ENCODE assay signal across 32 cellular contexts in the genomic region with DNA sequence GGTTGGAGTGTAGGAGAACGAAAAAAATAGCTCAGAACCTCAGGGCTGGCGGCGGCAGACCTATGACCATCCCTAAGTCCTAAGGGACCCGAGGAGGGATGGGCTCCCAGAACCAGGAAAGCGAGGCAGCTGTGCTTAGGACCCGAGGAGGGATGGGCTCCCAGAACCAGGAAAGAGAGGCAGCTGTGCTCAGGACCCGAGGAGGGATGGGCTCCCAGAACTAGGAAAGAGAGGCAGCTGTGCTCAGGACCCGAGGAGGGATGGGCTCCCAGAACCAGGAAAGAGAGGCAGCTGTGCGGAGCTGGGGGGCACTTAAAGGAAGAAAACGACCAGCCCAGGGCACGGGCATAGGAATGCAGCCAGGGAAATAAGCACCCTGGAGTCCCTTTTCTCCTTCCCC.
"Had no signal": no experiment of that assay in that cellular context is flagged by ENCODE, and none has a peak within 500 bp of the region (broad histone marks: within the 10 kb centered on the region; RNA-seq: fewer than 3 reads in every experiment).

No MANE protein-coding gene starts in this region.

- ATAC-seq: activated CD4-positive, alpha-beta T cell treated with anti-CD3 and anti-CD28 coated beads for 36 hours; activated CD8-positive, alpha-beta memory T cell treated with anti-CD3 and anti-CD28 coated beads, Interleukin-2, amount 10 ng/mL, durations not matched to agents 7 days and 5 days; activated CD8-positive, alpha-beta T cell treated with anti-CD3 and anti-CD28 coated beads, Interleukin-2, amount 10 ng/mL, durations not matched to agents 7 days and 5 days; activated naive CD8-positive, alpha-beta T cell treated with anti-CD3 and anti-CD28 coated beads, Interleukin-2, amount 50 U/mL, for 24 hours; esophagus mucosa; gastrocnemius medialis had no signal

- H3K27ac Mint-ChIP-seq: activated CD4-positive, alpha-beta memory T cell treated with anti-CD3 and anti-CD28 coated beads for 36 hours; activated CD4-positive, alpha-beta T cell treated with anti-CD3 and anti-CD28 coated beads for 36 hours; activated CD4-positive, alpha-beta T cell treated with anti-CD3 and anti-CD28 coated beads, Interleukin-2, amount 10 ng/mL, durations not matched to agents 24 days and 14 days; activated CD8-positive, alpha-beta memory T cell treated with anti-CD3 and anti-CD28 coated beads, Interleukin-2, amount 10 ng/mL, durations not matched to agents 7 days and 5 days; activated CD8-positive, alpha-beta T cell treated with anti-CD3 and anti-CD28 coated beads, Interleukin-2, amount 10 ng/mL, durations not matched to agents 7 days and 5 days; activated naive CD4-positive, alpha-beta T cell treated with anti-CD3 and anti-CD28 coated beads for 36 hours; activated naive CD4-positive, alpha-beta T cell treated with anti-CD3 and anti-CD28 coated beads, Interleukin-2, amount 50 U/mL, for 24 hours; activated naive CD8-positive, alpha-beta T cell treated with anti-CD3 and anti-CD28 coated beads for 36 hours; activated naive CD8-positive, alpha-beta T cell treated with anti-CD3 and anti-CD28 coated beads, Interleukin-2, amount 50 U/mL, for 24 hours; activated T-helper 1 cell treated with anti-CD3 and anti-CD28 coated beads, Interleukin-12 subunit alpha, Interleukin-12 subunit beta, Interleukin-2, Interleukin-4 antibody, amounts not matched to agents 30 ng/mL and 10 ng/mL and 1 ng/mL, durations not matched to agents 14 hours and 24 hours and 36 hours; activated T-helper 2 cell treated with anti-CD3 and anti-CD28 coated beads, Interferon-gamma antibody, Interleukin-2, Interleukin-4, amounts not matched to agents 10 μg/mL and 5 μg/mL and 100 μg/mL, durations not matched to agents 14 hours and 24 hours and 36 hours; brain; dendritic cell treated with granulocyte-macrophage colony-stimulating factor and Interleukin-4, amounts not matched to agents 40 ng/mL and 50 ng/mL, for 4 days; endodermal cell had no signal

- H3K27me3 ChIP-seq: adrenal gland, breast epithelium, cardiac muscle cell, dorsolateral prefrontal cortex had no signal

- H3K4me1 ChIP-seq: breast epithelium, gastrocnemius medialis had no signal

- H3K4me3 ChIP-seq: adrenal gland, breast epithelium, cardiac muscle cell, coronary artery, dorsolateral prefrontal cortex, gastrocnemius medialis had no signal

- H3K9me3 Mint-ChIP-seq: activated CD4-positive, alpha-beta memory T cell treated with anti-CD3 and anti-CD28 coated beads for 36 hours; activated CD4-positive, alpha-beta T cell treated with anti-CD3 and anti-CD28 coated beads, Interleukin-2, amount 10 ng/mL, durations not matched to agents 24 days and 14 days; activated naive CD4-positive, alpha-beta T cell treated with anti-CD3 and anti-CD28 coated beads for 36 hours; activated naive CD4-positive, alpha-beta T cell treated with anti-CD3 and anti-CD28 coated beads, Interleukin-2, amount 50 U/mL, for 24 hours; activated naive CD8-positive, alpha-beta T cell treated with anti-CD3 and anti-CD28 coated beads for 36 hours; activated naive CD8-positive, alpha-beta T cell treated with anti-CD3 and anti-CD28 coated beads, Interleukin-2, amount 50 U/mL, for 24 hours; activated T-helper 1 cell treated with anti-CD3 and anti-CD28 coated beads, Interleukin-12 subunit alpha, Interleukin-12 subunit beta, Interleukin-2, Interleukin-4 antibody, amounts not matched to agents 30 ng/mL and 10 ng/mL and 1 ng/mL, durations not matched to agents 14 hours and 24 hours and 36 hours; activated T-helper 2 cell treated with anti-CD3 and anti-CD28 coated beads, Interferon-gamma antibody, Interleukin-2, Interleukin-4, amounts not matched to agents 10 μg/mL and 5 μg/mL and 100 μg/mL, durations not matched to agents 14 hours and 24 hours and 36 hours; brain; central memory CD8-positive, alpha-beta T cell; dendritic cell treated with granulocyte-macrophage colony-stimulating factor and Interleukin-4, amounts not matched to agents 40 ng/mL and 50 ng/mL, for 4 days; endodermal cell had no signal

- H3K9me3 ChIP-seq: adrenal gland, breast epithelium, gastrocnemius medialis had no signal

- H3K27ac ChIP-seq: adrenal gland, breast epithelium, cardiac muscle cell, coronary artery, dorsolateral prefrontal cortex, gastrocnemius medialis had no signal

- H3K4me3 Mint-ChIP-seq: activated CD4-positive, alpha-beta memory T cell treated with anti-CD3 and anti-CD28 coated beads for 36 hours; activated CD4-positive, alpha-beta T cell treated with anti-CD3 and anti-CD28 coated beads for 36 hours; activated CD4-positive, alpha-beta T cell treated with anti-CD3 and anti-CD28 coated beads, Interleukin-2, amount 10 ng/mL, durations not matched to agents 24 days and 14 days; activated CD8-positive, alpha-beta memory T cell treated with anti-CD3 and anti-CD28 coated beads, Interleukin-2, amount 10 ng/mL, durations not matched to agents 7 days and 5 days; activated CD8-positive, alpha-beta T cell treated with anti-CD3 and anti-CD28 coated beads, Interleukin-2, amount 10 ng/mL, durations not matched to agents 7 days and 5 days; activated naive CD4-positive, alpha-beta T cell treated with anti-CD3 and anti-CD28 coated beads for 36 hours; activated naive CD4-positive, alpha-beta T cell treated with anti-CD3 and anti-CD28 coated beads, Interleukin-2, amount 50 U/mL, for 24 hours; activated naive CD8-positive, alpha-beta T cell treated with anti-CD3 and anti-CD28 coated beads for 36 hours; activated naive CD8-positive, alpha-beta T cell treated with anti-CD3 and anti-CD28 coated beads, Interleukin-2, amount 50 U/mL, for 24 hours; activated T-helper 1 cell treated with anti-CD3 and anti-CD28 coated beads, Interleukin-12 subunit alpha, Interleukin-12 subunit beta, Interleukin-2, Interleukin-4 antibody, amounts not matched to agents 30 ng/mL and 10 ng/mL and 1 ng/mL, durations not matched to agents 14 hours and 24 hours and 36 hours; brain; central memory CD8-positive, alpha-beta T cell; dendritic cell treated with granulocyte-macrophage colony-stimulating factor and Interleukin-4, amounts not matched to agents 40 ng/mL and 50 ng/mL, for 4 days; endodermal cell had no signal

- H3K27me3 Mint-ChIP-seq: activated naive CD4-positive, alpha-beta T cell treated with anti-CD3 and anti-CD28 coated beads, Interleukin-2, amount 50 U/mL, for 24 hours had no signal

- H3K36me3 ChIP-seq: adrenal gland, breast epithelium, cardiac muscle cell, gastrocnemius medialis had no signal

- H3K36me3 Mint-ChIP-seq: activated CD4-positive, alpha-beta memory T cell treated with anti-CD3 and anti-CD28 coated beads for 36 hours; activated CD8-positive, alpha-beta memory T cell treated with anti-CD3 and anti-CD28 coated beads, Interleukin-2, amount 10 ng/mL, durations not matched to agents 7 days and 5 days; activated naive CD4-positive, alpha-beta T cell treated with anti-CD3 and anti-CD28 coated beads, Interleukin-2, amount 50 U/mL, for 24 hours; activated naive CD8-positive, alpha-beta T cell treated with anti-CD3 and anti-CD28 coated beads for 36 hours; brain had no signal

- DNase-seq: activated CD4-positive, alpha-beta memory T cell treated with anti-CD3 and anti-CD28 coated beads for 36 hours; activated CD4-positive, alpha-beta T cell treated with anti-CD3 and anti-CD28 coated beads for 36 hours; activated CD4-positive, alpha-beta T cell treated with anti-CD3 and anti-CD28 coated beads, Interleukin-2, amount 10 ng/mL, durations not matched to agents 24 days and 14 days; activated CD4-positive, CD25-positive, alpha-beta regulatory T cell; activated CD4-positive, CD25-positive, alpha-beta regulatory T cell treated with anti-CD3 and anti-CD28 coated beads, Interleukin-2, amount 50 U/mL, for 72 hours; activated CD8-positive, alpha-beta memory T cell treated with anti-CD3 and anti-CD28 coated beads, Interleukin-2, amount 10 ng/mL, durations not matched to agents 7 days and 5 days; activated CD8-positive, alpha-beta memory T cell treated with anti-CD3 and anti-CD28 coated beads, Interleukin-2, amount 50 U/mL, for 4 hours; activated CD8-positive, alpha-beta T cell treated with anti-CD3 and anti-CD28 coated beads, Interleukin-2, amount 10 ng/mL, durations not matched to agents 7 days and 5 days; activated effector memory CD4-positive, alpha-beta T cell treated with anti-CD3 and anti-CD28 coated beads, Interleukin-2, amount 50 U/mL, for 16 hours; activated naive CD4-positive, alpha-beta T cell treated with anti-CD3 and anti-CD28 coated beads for 36 hours; activated naive CD8-positive, alpha-beta T cell treated with anti-CD3 and anti-CD28 coated beads for 36 hours; activated naive CD8-positive, alpha-beta T cell treated with anti-CD3 and anti-CD28 coated beads, Interleukin-2, amount 50 U/mL, for 24 hours; activated T-cell treated with anti-CD3 and anti-CD28 coated beads, Interleukin-2, amount 50 U/mL, for 1 hour; activated T-cell treated with anti-CD3 and anti-CD28 coated beads, Interleukin-2, amount 50 U/mL, for 48 hours; amygdala; effector memory CD4-positive, alpha-beta T cell; endodermal cell; foreskin fibroblast; gastrocnemius medialis; T-helper 2 cell had no signal
